ENCODE assay signal across 20 cellular contexts in genomic region chr15:88509964-88510363, GRCh38.
"Had no signal": no experiment of that assay in that cellular context is flagged by ENCODE, and none has a peak within 500 bp of the region (broad histone marks: within the 10 kb centered on the region; RNA-seq: fewer than 3 reads in every experiment).

No MANE protein-coding gene starts in this region.

- H3K9me3 ChIP-seq: testis, uterus had no signal

- H3K4me1 ChIP-seq: testis, uterus had no signal

- H3K27ac ChIP-seq: testis, uterus, VCaP had no signal

- H3K27me3 ChIP-seq: testis, uterus had no signal

- ATAC-seq: activated T-cell treated with anti-CD3 and anti-CD28 coated beads, Interleukin-2, amount 50 U/mL, for 4 hours; left lobe of liver; naive thymus-derived CD4-positive, alpha-beta T cell; sciatic nerve; stimulated activated memory B cell treated with anti-CD40 and anti-IgM and Interleukin-4, amounts not matched to agents 10 μg/mL and 1 μg/mL and 100 μg/mL, for 72 hours had no signal

- DNase-seq: activated CD4-positive, alpha-beta T cell treated with anti-CD3 and anti-CD28 coated beads, Interleukin-2, amount 10 ng/mL, durations not matched to agents 7 days and 5 days; activated CD4-positive, CD25-positive, alpha-beta regulatory T cell treated with anti-CD3 and anti-CD28 coated beads, Interleukin-2, amount 50 U/mL, for 72 hours; activated CD8-positive, alpha-beta memory T cell treated with anti-CD3 and anti-CD28 coated beads, Interleukin-2, amount 50 U/mL, for 4 hours; activated effector memory CD4-positive, alpha-beta T cell treated with Interleukin-2 at 50 U/mL for 16 hours; activated naive CD4-positive, alpha-beta T cell treated with anti-CD3 and anti-CD28 coated beads for 36 hours; activated T-cell treated with anti-CD3 and anti-CD28 coated beads, Interleukin-2, amount 50 U/mL, for 4 hours; aorta; effector CD4-positive, alpha-beta T cell; immature natural killer cell; naive thymus-derived CD4-positive, alpha-beta T cell; posterior cingulate gyrus; small intestine; stimulated activated CD4-positive, alpha-beta T cell treated with anti-CD3 and anti-CD28 coated beads, Interleukin-15, amount 100 ng/mL, for 24 hours; testis; uterus had no signal

- H3K4me3 ChIP-seq: lung, testis, uterus had no signal
